In the genomic region with DNA sequence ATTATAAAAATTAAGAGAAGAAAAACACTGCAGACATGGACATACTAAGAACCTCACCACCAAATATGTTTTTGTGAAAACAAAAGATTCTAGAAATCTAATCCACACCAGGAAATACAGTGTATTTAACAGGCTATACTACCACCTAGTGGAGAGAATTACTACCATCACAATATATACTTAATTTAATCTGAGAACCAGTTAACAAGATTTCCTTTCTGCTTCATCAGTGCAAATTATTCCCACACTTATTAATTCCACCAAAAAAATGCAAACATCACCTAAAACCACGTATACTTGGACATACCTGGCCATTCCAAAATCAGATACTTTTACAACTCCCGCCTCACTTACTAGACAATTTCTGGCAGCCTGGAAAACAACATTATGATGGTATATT, we compare ENCODE assay signal across 8 cellular contexts. TPM values are rescaled to one million over a fixed set of nuclear protein-coding genes. Genes with fewer than 3 reads are reported as not detected.
DNase-seq lines count a peak whose midpoint lies in the region; ATAC-seq and TF ChIP-seq lines count a peak whose summit lies in the region.

No MANE protein-coding gene starts in this region.

- DNase-seq in SHP77 treated with DMSO at 0.1 percent for 48 hours (lab: John Stamatoyannopoulos, UW), result peak; percentile 1
- no peak for DNase-seq in SHP77 (lab: John Stamatoyannopoulos, UW)
- peak; percentile 44 for DNase-seq in RPMI7951 (ENCODE audit: low read depth)
- DNase-seq in erythroblast (lab: John Stamatoyannopoulos, UW), result peak; percentile 48 to 62
- no peak for DNase-seq in omental fat pad (ENCODE audit: low spot score)
- no peak for DNase-seq in NCI-H226

- no peak for TF ChIP-seq POLR2A in erythroblast (IDR thresholded peaks at IDR 0.05; ENCODE audit: low read length)

- ATAC-seq in omental fat pad (ENCODE audit: low FRiP score) (peak; percentile 60), HG03139 (IDR thresholded peaks at IDR 0.05; ENCODE audit: unreplicated experiment) (no peak)

- peak; percentile 55 for TF ChIP-seq RAD21 in Ishikawa (IDR thresholded peaks at IDR 0.05; ENCODE audit: low read depth)

- TF ChIP-seq EP300 in Ishikawa (IDR thresholded peaks at IDR 0.05; ENCODE audit: borderline replicate concordance), result no peak

- no peak for TF ChIP-seq CTCF in omental fat pad (IDR thresholded peaks at IDR 0.05)

TF ChIP-seq in Ishikawa, 13 proteins besides CTCF, POLR2A, EP300 and RAD21:
- no peak for TF ChIP-seq ZBTB7A (IDR thresholded peaks at IDR 0.05; ENCODE audit: low read depth)
- no peak for TF ChIP-seq FOXM1 (IDR thresholded peaks at IDR 0.05; ENCODE audit: borderline replicate concordance, low read depth)
- no peak for TF ChIP-seq TAF1 (IDR thresholded peaks at IDR 0.05; ENCODE audit: low read depth)
- no peak for TF ChIP-seq TCF12 (IDR thresholded peaks at IDR 0.05; ENCODE audit: low read depth)
- TF ChIP-seq, protein P1, sequence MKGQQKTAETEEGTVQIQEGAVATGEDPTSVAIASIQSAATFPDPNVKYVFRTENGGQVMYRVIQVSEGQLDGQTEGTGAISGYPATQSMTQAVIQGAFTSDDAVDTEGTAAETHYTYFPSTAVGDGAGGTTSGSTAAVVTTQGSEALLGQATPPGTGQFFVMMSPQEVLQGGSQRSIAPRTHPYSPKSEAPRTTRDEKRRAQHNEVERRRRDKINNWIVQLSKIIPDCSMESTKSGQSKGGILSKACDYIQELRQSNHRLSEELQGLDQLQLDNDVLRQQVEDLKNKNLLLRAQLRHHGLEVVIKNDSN (IDR thresholded peaks at IDR 0.05), result no peak
- TF ChIP-seq YY1 (IDR thresholded peaks at IDR 0.05; ENCODE audit: low read depth), result no peak
- TF ChIP-seq REST (IDR thresholded peaks at IDR 0.05; ENCODE audit: low read depth), result no peak
- TF ChIP-seq CREB1 (IDR thresholded peaks at IDR 0.05; ENCODE audit: low read depth), result no peak
- TF ChIP-seq, protein P2, sequence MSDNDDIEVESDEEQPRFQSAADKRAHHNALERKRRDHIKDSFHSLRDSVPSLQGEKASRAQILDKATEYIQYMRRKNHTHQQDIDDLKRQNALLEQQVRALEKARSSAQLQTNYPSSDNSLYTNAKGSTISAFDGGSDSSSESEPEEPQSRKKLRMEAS (IDR thresholded peaks at IDR 0.05), result no peak
- no peak for TF ChIP-seq CEBPB (IDR thresholded peaks at IDR 0.05)
- no peak for TF ChIP-seq TEAD4 (IDR thresholded peaks at IDR 0.05)
- TF ChIP-seq NFIC (IDR thresholded peaks at IDR 0.05), result no peak
- TF ChIP-seq EGR1 (IDR thresholded peaks at IDR 0.05), result no peak
TF ChIP-seq in Ishikawa: peak in this region for 0.

RNA-seq across cellular contexts. Expression of gene TXK, which starts 7.0 kb away (rescaled TPM):
- total RNA-seq in RPMI7951 (2014; rRNA removed; shearing (Covaris generic)), result 2.3 and 2.5 TPM in 2 replicates
- total RNA-seq in omental fat pad, result 1 to 10 TPM; 1.8 to 3.5 (median 2.8) TPM

Comparison
In these comparisons a context has a peak if more than half of its experiments do, and no peak if none do; other contexts are left out.
1. DNase-seq: peak in SHP77 treated with DMSO at 0.1 percent for 48 hours (single experiment), RPMI7951 (single experiment) and erythroblast (2 of 2); none in SHP77 (0 of 2), omental fat pad (single experiment) and NCI-H226 (single experiment).